Comparison of ENCODE assay signal across 8 cellular contexts in genomic region chr6:110179406-110180227, GRCh38. TPM values are rescaled to one million over a fixed set of nuclear protein-coding genes. Genes with fewer than 3 reads are reported as not detected.
A peak's percentile ranks its signal among the peaks of the same experiment; 100 is the strongest.
DNase-seq lines count a peak whose midpoint lies in the region; ATAC-seq and TF ChIP-seq lines count a peak whose summit lies in the region.

Gene WASF1 (minus strand): TSS chr6:110179670. CDS start chr6:110127601, 52,069 bp downstream.

- in situ Hi-C loops in Panc1 (cut with HindIII; ENCODE audit: low pct_unique_long_range_greater_than_20kb, low sequenced_read_pairs), result no loop called here

- peak; percentile 97 for DNase-seq in DMS153 treated with DMSO at 0.1 percent for 48 hours (lab: John Stamatoyannopoulos, UW; ENCODE audit: unreplicated experiment)
- DNase-seq in Panc1 (ENCODE audit: low read depth, low spot score), result peak; percentile 99
- DNase-seq in activated T-cell treated with anti-CD3 and anti-CD28 coated beads, Interleukin-2, amount 50 U/mL, for 72 hours, result peak; percentile 90 to 93
- DNase-seq in esophagus squamous epithelium (lab: John Stamatoyannopoulos, UW), result peak; percentile 77
- DNase-seq in stimulated activated CD8-positive, alpha-beta memory T cell treated with anti-CD3 and anti-CD28 coated beads, Interleukin-7, amount 100 ng/mL, for 24 hours (ENCODE audit: low read depth), result peak; percentile 76

- H3K27ac ChIP-seq in KMS-11, result peak within 1 kb of the TSS; percentile 48
- peak within 1 kb of the TSS; percentile 91 for H3K27ac ChIP-seq in Panc1 (ENCODE audit: low read length)
- H3K27ac ChIP-seq in esophagus squamous epithelium, result peak within 1 kb of the TSS; percentile 80 to 92 (median 90)
- H3K27ac ChIP-seq in muscle layer of duodenum (ENCODE audit: low read length), result peak within 1 kb of the TSS; percentile 94

- no peaks in the 10 kb centered on the region for H4K20me1 ChIP-seq in KMS-11 (ENCODE audit: insufficient read depth)

- H3K4me3 ChIP-seq in KMS-11 (IDR thresholded peaks at IDR 0.05; ENCODE audit: insufficient read depth, low read depth, low read length), result no peak within 1 kb of the TSS
- peak within 1 kb of the TSS; percentile 80 to 90 for H3K4me3 ChIP-seq in Panc1 (ENCODE audit: low read depth in 2 of 2, low read length in 2 of 2)
- H3K4me3 ChIP-seq in esophagus squamous epithelium, result peak within 1 kb of the TSS; percentile 72 to 84 (median 82)
- H3K4me3 ChIP-seq in muscle layer of duodenum (ENCODE audit: low read depth in 1 of 2, low read length in 2 of 2), result peak within 1 kb of the TSS; percentile 73 to 99

- peaks cover 6% of the 10 kb centered on the region for H3K4me1 Mint-ChIP-seq in activated T-cell treated with anti-CD3 and anti-CD28 coated beads, Interleukin-2, amount 50 U/mL, for 72 hours (ENCODE audit: low read depth)

- H3K4me3 Mint-ChIP-seq in activated T-cell treated with anti-CD3 and anti-CD28 coated beads, Interleukin-2, amount 50 U/mL, for 72 hours, result peak within 1 kb of the TSS; percentile 72 to 95

- H3K9me3 ChIP-seq in Panc1 (ENCODE audit: control insufficient read depth, insufficient read depth, low read depth, low read length), result no peaks in the 10 kb centered on the region
- no peaks in the 10 kb centered on the region for H3K9me3 ChIP-seq in esophagus squamous epithelium
- H3K9me3 ChIP-seq in muscle layer of duodenum (ENCODE audit: control insufficient read depth in 1 of 2, low read length in 2 of 2), result no peaks in the 10 kb centered on the region

- H3K36me3 ChIP-seq in KMS-11 (ENCODE audit: insufficient read depth) (no peaks in the 10 kb centered on the region), Panc1 (ENCODE audit: control insufficient read depth, insufficient read depth, low read length) (peaks cover 5% of the 10 kb centered on the region), esophagus squamous epithelium (no peaks in the 10 kb centered on the region), muscle layer of duodenum (ENCODE audit: control insufficient read depth in 1 of 2, insufficient read depth in 2 of 2, low read length in 2 of 2) (peaks cover 0 to 3% of the 10 kb centered on the region in 2 donors)

- H3K9me3 Mint-ChIP-seq in activated T-cell treated with anti-CD3 and anti-CD28 coated beads, Interleukin-2, amount 50 U/mL, for 72 hours, result no peaks in the 10 kb centered on the region

- BruUV-seq in Panc1 (replicated peaks; lab: Mats Ljungman, UMichigan), result no TSS peak

- peaks cover 28% of the 10 kb centered on the region for H3K4me1 ChIP-seq in KMS-11 (ENCODE audit: low read depth, poor library complexity, severe bottlenecking)
- H3K4me1 ChIP-seq in Panc1 (ENCODE audit: control insufficient read depth, insufficient read depth, low read length), result peaks cover 51% of the 10 kb centered on the region
- H3K4me1 ChIP-seq in esophagus squamous epithelium, result peaks cover 24 to 53% (median 27%) of the 10 kb centered on the region in 3 donors
- H3K4me1 ChIP-seq in muscle layer of duodenum (ENCODE audit: control insufficient read depth in 1 of 2, insufficient read depth in 2 of 2, low read length in 2 of 2), result peaks cover 23 to 27% of the 10 kb centered on the region in 2 donors

- H3K36me3 Mint-ChIP-seq in activated T-cell treated with anti-CD3 and anti-CD28 coated beads, Interleukin-2, amount 50 U/mL, for 72 hours (ENCODE audit: insufficient read depth in 2 of 2), result peaks cover 0 to 3% of the 10 kb centered on the region in 2 donors

- peak within 1 kb of the TSS; percentile 90 for H2AFZ ChIP-seq in KMS-11 (ENCODE audit: low read depth)

- ATAC-seq in GM21786 (IDR thresholded peaks at IDR 0.05; ENCODE audit: unreplicated experiment) (peak; percentile 85), Panc1 (peak; percentile 93)
- ATAC-seq in activated T-cell treated with anti-CD3 and anti-CD28 coated beads, Interleukin-2, amount 50 U/mL, for 72 hours (replicated peaks in 1 of 2), result peak; percentile 89

- H3K9ac ChIP-seq in KMS-11, result peak within 1 kb of the TSS; percentile 60; the same call in 1 of the 2 replicates

- H3K27me3 ChIP-seq in KMS-11 (ENCODE audit: insufficient read depth, low read depth) (no peaks in the 10 kb centered on the region), Panc1 (ENCODE audit: control insufficient read depth, insufficient read depth, low read length) (no peaks in the 10 kb centered on the region), esophagus squamous epithelium (no peaks in the 10 kb centered on the region), muscle layer of duodenum (ENCODE audit: low read depth, low read length) (no peaks in the 10 kb centered on the region)

- WGBS in esophagus squamous epithelium, 2 donors, result 0 to 1% methylated on average over 9 to 18 of the region's 62 CpGs

- H3K27me3 Mint-ChIP-seq in activated T-cell treated with anti-CD3 and anti-CD28 coated beads, Interleukin-2, amount 50 U/mL, for 72 hours (ENCODE audit: low read depth), result peaks cover 15% of the 10 kb centered on the region

- intact Hi-C loops in Panc1 (cut with micrococcal nuclease; ENCODE audit: unreplicated experiment), result loop anchor here (2.0 kb wide), 1 partner anchor 211 kb away; no protein-coding TSS in a partner anchor
- intact Hi-C loops in esophagus squamous epithelium (cut with DNase I), result loop anchor here (10.0 kb wide), 1 partner anchor 215 kb away; no protein-coding TSS in a partner anchor

- peak within 1 kb of the TSS; percentile 95; the same call in 1 of the 2 replicates for H3K4me2 ChIP-seq in KMS-11

- POLR2A ChIA-PET in Panc1 (lab: Charles Lee), result interaction anchor here (0.7 kb wide), 2 partner anchors 173 to 757 kb away, joined by 3 to 4 read pairs; no protein-coding TSS in a partner anchor

- TF ChIP-seq POLR2A in esophagus squamous epithelium (IDR thresholded peaks at IDR 0.05), result peak in 1 of 4 donors; percentile 39

- TF ChIP-seq CTCF in KMS-11 (conservative IDR thresholded peaks at IDR 0.05; ENCODE audit: low read depth, low read length) (no peak), Panc1 (IDR thresholded peaks at IDR 0.05) (no peak), esophagus squamous epithelium (IDR thresholded peaks at IDR 0.05) (peak in 1 of 6 experiments; percentile 15)

- peak within 1 kb of the TSS; percentile 80 for H3K27ac Mint-ChIP-seq in activated T-cell treated with anti-CD3 and anti-CD28 coated beads, Interleukin-2, amount 50 U/mL, for 72 hours

- CTCF ChIA-PET in Panc1 (lab: Charles Lee), result no interaction called here

- peaks cover 36% of the 10 kb centered on the region for H3K79me2 ChIP-seq in KMS-11 (ENCODE audit: insufficient read depth, low read depth)

RNA-seq across cellular contexts. Expression of gene WASF1, which starts in this region (rescaled TPM):
- total RNA-seq in Panc1 (2021; ENCODE audit: unreplicated experiment), result 63.9 TPM
- polyA plus RNA-seq in Panc1 (2012; ENCODE audit: insufficient read length), result 41.9 TPM
- total RNA-seq in activated T-cell treated with anti-CD3 and anti-CD28 coated beads, Interleukin-2, amount 50 U/mL, for 72 hours, result 1 to 10 TPM; 2.6 to 3.3 TPM
- total RNA-seq in esophagus squamous epithelium, result 10 to 100 TPM; 10.7 to 20.9 (median 16.3) TPM
